In the genomic region with DNA sequence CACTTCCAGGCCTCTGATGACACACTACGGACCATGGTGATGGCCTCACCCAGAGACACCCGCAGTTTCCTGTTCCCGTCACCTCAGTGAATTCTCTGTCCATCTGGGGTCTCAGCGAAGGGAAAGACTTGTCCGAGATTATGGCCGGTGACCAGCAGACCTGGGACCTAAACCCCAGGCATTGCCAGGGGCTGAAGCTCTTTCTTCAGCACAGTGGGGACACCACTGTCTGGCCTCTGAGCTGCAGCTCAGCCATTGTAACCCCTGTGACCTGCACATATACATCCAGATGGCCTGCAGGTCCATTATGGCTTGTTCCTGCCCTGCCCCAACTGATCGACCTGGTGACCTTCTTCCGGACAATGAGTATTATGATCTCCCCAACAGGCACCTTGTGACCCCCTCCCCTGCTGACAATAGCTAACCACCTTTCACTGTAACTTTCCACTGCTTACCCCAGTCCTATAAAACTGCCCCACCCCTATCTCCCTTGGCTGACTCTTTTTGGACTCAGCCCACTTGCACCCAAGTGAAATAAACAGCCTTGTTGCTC, we compare ENCODE assay signal across 25 cellular contexts. TPM values are rescaled to one million over a fixed set of nuclear protein-coding genes. Genes with fewer than 3 reads are reported as not detected.
"Had no signal": no experiment of that assay in that cellular context is flagged by ENCODE, and none has a peak within 500 bp of the region (broad histone marks: within the 10 kb centered on the region; RNA-seq: fewer than 3 reads in every experiment).

No MANE protein-coding gene starts in this region.

- H3K9me3 ChIP-seq: body of pancreas, heart left ventricle, lower lobe of right lung, neutrophil had no signal

- H3K4me3 Mint-ChIP-seq: activated CD4-positive, alpha-beta memory T cell treated with anti-CD3 and anti-CD28 coated beads for 36 hours; activated CD4-positive, alpha-beta T cell treated with anti-CD3 and anti-CD28 coated beads for 36 hours; activated CD8-positive, alpha-beta memory T cell treated with anti-CD3 and anti-CD28 coated beads, Interleukin-2, amount 10 ng/mL, durations not matched to agents 7 days and 5 days; activated naive CD8-positive, alpha-beta T cell; central memory CD8-positive, alpha-beta T cell had no signal

- H3K4me1 Mint-ChIP-seq: activated CD4-positive, alpha-beta T cell treated with anti-CD3 and anti-CD28 coated beads for 36 hours; activated CD8-positive, alpha-beta memory T cell treated with anti-CD3 and anti-CD28 coated beads, Interleukin-2, amount 10 ng/mL, durations not matched to agents 7 days and 5 days had no signal

- H3K27ac Mint-ChIP-seq: activated CD4-positive, alpha-beta memory T cell treated with anti-CD3 and anti-CD28 coated beads for 36 hours; activated CD4-positive, alpha-beta T cell treated with anti-CD3 and anti-CD28 coated beads for 36 hours; activated CD8-positive, alpha-beta memory T cell treated with anti-CD3 and anti-CD28 coated beads, Interleukin-2, amount 10 ng/mL, durations not matched to agents 7 days and 5 days; activated naive CD8-positive, alpha-beta T cell had no signal

- H3K4me3 ChIP-seq: body of pancreas, coronary artery, heart left ventricle, lower lobe of right lung, skin epidermis had no signal

- H3K27ac ChIP-seq: body of pancreas, coronary artery, lower lobe of right lung, neutrophil, parathyroid adenoma, skin epidermis, VCaP had no signal

- FAIRE-seq: frontal cortex had no signal

- H2AFZ ChIP-seq: parathyroid adenoma had no signal

- H3K27me3 ChIP-seq: body of pancreas, heart left ventricle, neutrophil had no signal

- H3K36me3 Mint-ChIP-seq: activated CD4-positive, alpha-beta memory T cell treated with anti-CD3 and anti-CD28 coated beads for 36 hours; activated CD8-positive, alpha-beta memory T cell treated with anti-CD3 and anti-CD28 coated beads, Interleukin-2, amount 10 ng/mL, durations not matched to agents 7 days and 5 days; activated naive CD8-positive, alpha-beta T cell had no signal

- H3K4me1 ChIP-seq: body of pancreas, parathyroid adenoma had no signal

- H3K9ac ChIP-seq: parathyroid adenoma had no signal

- H3K9me3 Mint-ChIP-seq: activated CD4-positive, alpha-beta memory T cell treated with anti-CD3 and anti-CD28 coated beads for 36 hours; central memory CD8-positive, alpha-beta T cell had no signal

- H3K79me2 ChIP-seq: parathyroid adenoma had no signal

- ATAC-seq: activated CD4-positive, alpha-beta T cell treated with anti-CD3 and anti-CD28 coated beads for 36 hours; activated CD8-positive, alpha-beta memory T cell treated with anti-CD3 and anti-CD28 coated beads, Interleukin-2, amount 10 ng/mL, durations not matched to agents 7 days and 5 days; body of pancreas; left cardiac atrium; lower lobe of right lung; SK-N-SH treated with all-trans-retinoic acid at 6 μM for 48 hours had no signal

- H3K27me3 Mint-ChIP-seq: activated CD4-positive, alpha-beta memory T cell treated with anti-CD3 and anti-CD28 coated beads for 36 hours; activated CD4-positive, alpha-beta T cell treated with anti-CD3 and anti-CD28 coated beads for 36 hours; activated CD8-positive, alpha-beta memory T cell treated with anti-CD3 and anti-CD28 coated beads, Interleukin-2, amount 10 ng/mL, durations not matched to agents 7 days and 5 days; activated naive CD8-positive, alpha-beta T cell; central memory CD8-positive, alpha-beta T cell had no signal

- DNase-seq: activated CD4-positive, alpha-beta memory T cell treated with anti-CD3 and anti-CD28 coated beads for 36 hours; activated CD4-positive, alpha-beta T cell treated with anti-CD3 and anti-CD28 coated beads for 36 hours; activated CD8-positive, alpha-beta memory T cell treated with anti-CD3 and anti-CD28 coated beads, Interleukin-2, amount 10 ng/mL, durations not matched to agents 7 days and 5 days; activated gamma-delta T cell treated with Interleukin-2 at 50 U/mL for 16 hours; activated T-cell treated with anti-CD3 and anti-CD28 coated beads, Interleukin-2, amount 50 U/mL, for 48 hours; amniotic stem cell; body of pancreas; left cardiac atrium; lower lobe of right lung; stimulated activated CD4-positive, alpha-beta T cell treated with anti-CD3 and anti-CD28 coated beads, Interleukin-4, amount 100 ng/mL, for 24 hours; stimulated activated naive CD4-positive, alpha-beta T cell treated with Interleukin-2 at 50 U/mL for 16 hours; substantia nigra; T-helper 1 cell; trophoblast cell had no signal

RNA-seq across cellular contexts. Expression of a gene that starts 33.2 kb away (rescaled TPM):
- total RNA-seq: body of pancreas, epithelial cell of proximal tubule, frontal cortex had no signal
